In the genomic region with DNA sequence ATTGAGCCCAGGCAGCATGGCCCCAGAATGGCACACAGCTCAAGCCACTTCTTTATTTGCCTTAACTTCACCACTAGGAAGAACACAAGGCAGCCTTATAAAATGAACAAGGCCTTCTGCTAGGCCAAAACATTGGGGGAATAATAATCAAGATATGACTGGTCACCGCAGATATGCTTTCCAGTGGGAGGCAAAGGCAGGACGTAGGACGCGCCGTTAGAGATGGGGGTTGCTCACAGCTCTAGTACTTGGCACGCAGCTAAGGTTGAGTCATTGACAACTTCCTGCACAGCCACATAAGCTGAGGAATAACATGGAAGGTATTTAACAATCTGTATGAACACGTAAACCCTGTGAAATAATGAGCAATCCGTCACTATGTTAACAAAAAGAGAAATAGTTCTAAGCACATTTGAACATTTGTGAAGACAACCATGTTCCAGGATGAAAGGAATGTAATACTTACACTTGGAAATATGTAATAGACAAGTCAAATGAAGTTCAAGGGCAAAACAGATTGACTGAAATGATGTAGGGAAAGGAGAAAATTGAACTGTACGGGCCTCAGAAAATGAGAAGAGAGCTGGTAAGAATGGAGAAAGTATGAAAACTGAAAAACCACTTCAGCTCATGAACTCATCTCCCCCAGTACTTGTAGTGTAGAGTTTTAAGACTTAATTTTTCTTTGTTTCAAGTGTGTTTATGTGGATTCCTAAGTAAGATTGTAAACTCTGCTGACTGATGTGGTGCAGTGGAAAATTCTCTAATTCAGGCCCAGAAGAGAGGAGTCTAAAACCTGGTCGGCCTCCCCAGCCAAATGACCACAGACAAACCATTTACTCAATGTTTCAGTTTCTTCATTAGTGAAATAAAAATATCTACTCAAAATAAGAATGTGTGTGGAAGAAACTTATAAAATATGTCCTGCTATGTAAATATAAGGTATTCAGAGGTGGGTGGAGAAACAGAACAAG, we compare ENCODE assay signal across 13 cellular contexts. TPM values are rescaled to one million over a fixed set of nuclear protein-coding genes. Genes with fewer than 3 reads are reported as not detected.
DNase-seq lines count a peak whose midpoint lies in the region; ATAC-seq and TF ChIP-seq lines count a peak whose summit lies in the region.
"Had no signal": no experiment of that assay in that cellular context is flagged by ENCODE, and none has a peak within 500 bp of the region (broad histone marks: within the 10 kb centered on the region; RNA-seq: fewer than 3 reads in every experiment).

No MANE protein-coding gene starts in this region.

- no peaks in the 10 kb centered on the region for H3K9me3 ChIP-seq in uterus

- peaks cover 0 to 14% of the 10 kb centered on the region in 2 donors for H3K4me1 ChIP-seq in uterus

- peak; percentile 19 for DNase-seq in stimulated activated CD4-positive, alpha-beta T cell treated with anti-CD3 and anti-CD28 coated beads, Interleukin-15, amount 100 ng/mL, for 24 hours
- no peak for DNase-seq in stimulated activated CD4-positive, alpha-beta T cell treated with anti-CD3 and anti-CD28 coated beads, Interleukin-4, amount 100 ng/mL, for 1 hour
- DNase-seq in SW 1271 (lab: John Stamatoyannopoulos, UW) (peak; percentile 61 to 86), foreskin fibroblast (peak; percentile 32 to 34), uterus (peak; percentile 64 to 72), UCSD-AML1 (lab: John Stamatoyannopoulos, UW; ENCODE audit: unreplicated experiment) (no peak), left lobe of liver (ENCODE audit: low spot score) (no peak), NAMALWA (ENCODE audit: low spot score) (no peak)
- DNase-seq: activated CD4-positive, alpha-beta T cell treated with anti-CD3 and anti-CD28 coated beads for 48 hours; DMS79; GOT3; NCI-H1436 treated with DMSO at 0.1 percent for 48 hours had no signal

- intact Hi-C loops in uterus (cut with DNase I; ENCODE audit: low total_unique reads), result no loop called here

- H3K27me3 ChIP-seq in uterus, result no peaks in the 10 kb centered on the region

- ATAC-seq in left lobe of liver, result no peak

- H3K27ac ChIP-seq in uterus, result peak overlapping the region; percentile 43 to 65

- TF ChIP-seq CTCF in foreskin fibroblast (IDR thresholded peaks at IDR 0.05; ENCODE audit: low read depth, low read length) (no peak), uterus (IDR thresholded peaks at IDR 0.05) (no peak)

- no peaks in the 10 kb centered on the region for H3K36me3 ChIP-seq in uterus

- no peak for TF ChIP-seq POLR2A in uterus (IDR thresholded peaks at IDR 0.05)

- no peak overlapping the region for H3K4me3 ChIP-seq in foreskin fibroblast (ENCODE audit: low read depth in 1 of 2, low read length in 2 of 2)
- H3K4me3 ChIP-seq in uterus, result no peak overlapping the region
- H3K4me3 ChIP-seq: skin epidermis had no signal

RNA-seq across cellular contexts. Expression of a gene that starts 59.3 kb away (rescaled TPM):
- total RNA-seq in uterus (10 to 100 TPM; 24.7 to 49.7 (median 41.0) TPM), left lobe of liver (11.9 TPM)

Comparison
In these comparisons a context has a peak if more than half of its experiments do, and no peak if none do; other contexts are left out.
1. DNase-seq: peak in stimulated activated CD4-positive, alpha-beta T cell treated with anti-CD3 and anti-CD28 coated beads, Interleukin-15, amount 100 ng/mL, for 24 hours (single experiment), SW 1271 (2 of 2), foreskin fibroblast (2 of 2) and uterus (2 of 2); none in stimulated activated CD4-positive, alpha-beta T cell treated with anti-CD3 and anti-CD28 coated beads, Interleukin-4, amount 100 ng/mL, for 1 hour (single experiment), UCSD-AML1 (single experiment), left lobe of liver (single experiment) and NAMALWA (single experiment).